ENCODE assay signal across 24 cellular contexts in the genomic region with DNA sequence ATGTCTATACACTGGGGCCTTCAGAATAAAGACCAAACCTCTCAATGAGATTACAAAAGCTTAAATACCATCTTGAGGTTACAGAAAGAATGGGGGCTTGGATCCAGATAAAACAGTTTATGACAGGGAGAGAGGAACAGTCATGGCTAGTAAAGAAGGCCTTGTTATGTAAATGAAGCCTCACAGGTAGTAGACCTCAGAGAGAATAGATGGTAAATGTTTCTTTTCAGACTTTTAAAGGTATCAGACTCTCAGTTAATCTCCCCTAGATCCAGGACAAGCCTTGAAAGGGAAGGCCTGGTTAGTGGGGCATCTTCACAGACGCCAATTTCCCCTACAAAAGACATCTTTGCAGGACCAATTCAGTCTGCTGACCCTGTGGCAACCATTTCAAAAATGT.
"Had no signal": no experiment of that assay in that cellular context is flagged by ENCODE, and none has a peak within 500 bp of the region (broad histone marks: within the 10 kb centered on the region; RNA-seq: fewer than 3 reads in every experiment).

No MANE protein-coding gene starts in this region.

- H3K4me3 Mint-ChIP-seq: effector memory CD8-positive, alpha-beta T cell; mesothelial cell of epicardium; naive B cell; nephron; type B pancreatic cell had no signal

- H3K36me3 ChIP-seq: left lung, prostate gland, right atrium auricular region, tibial artery had no signal

- H3K4me1 Mint-ChIP-seq: naive B cell, nephron had no signal

- H3K27ac ChIP-seq: left lung, prostate gland, right atrium auricular region, testis, tibial artery had no signal

- H3K36me3 Mint-ChIP-seq: mesothelial cell of epicardium, naive B cell, type B pancreatic cell had no signal

- H3K27ac Mint-ChIP-seq: effector memory CD8-positive, alpha-beta T cell; mesothelial cell of epicardium; naive B cell; nephron; type B pancreatic cell had no signal

- H3K4me1 ChIP-seq: left lung, prostate gland, right atrium auricular region, testis, tibial artery had no signal

- H3K27me3 ChIP-seq: left lung, right atrium auricular region, testis, tibial artery had no signal

- H3K9me3 Mint-ChIP-seq: effector memory CD8-positive, alpha-beta T cell; nephron; type B pancreatic cell had no signal

- H3K9me3 ChIP-seq: left lung, mucosa of descending colon, prostate gland, right atrium auricular region, testis, tibial artery had no signal

- H3K4me3 ChIP-seq: left lung, mucosa of descending colon, prostate gland, right atrium auricular region, smooth muscle cell, tibial artery had no signal

- H3K4me2 ChIP-seq: smooth muscle cell had no signal

- ATAC-seq: effector memory CD8-positive, alpha-beta T cell; left cardiac atrium; left lung; mucosa of descending colon; sciatic nerve; stimulated activated naive CD8-positive, alpha-beta T cell treated with anti-CD3 and anti-CD28 coated beads, Interleukin-15, Interleukin-2, amounts not matched to agents 100 U/mL and 50 U/mL, for 24 hours had no signal

- H3K27me3 Mint-ChIP-seq: effector memory CD8-positive, alpha-beta T cell; naive B cell; type B pancreatic cell had no signal

- DNase-seq: cortex of kidney; effector memory CD8-positive, alpha-beta T cell; hypothalamus; left cardiac atrium; left lung; mesenchymal stem cell; mucosa of descending colon; naive B cell; nucleus accumbens; stimulated activated CD4-positive, alpha-beta T cell treated with anti-CD3 and anti-CD28 coated beads, Interleukin-12 subunit alpha, Interleukin-12 subunit beta, amount 100 ng/mL, for 4 hours; stimulated activated CD4-positive, alpha-beta T cell treated with anti-CD3 and anti-CD28 coated beads, Interleukin-1b, Interleukin-23, amount 100 ng/mL, for 48 hours; stimulated activated CD4-positive, alpha-beta T cell treated with anti-CD3 and anti-CD28 coated beads, Interleukin-4, amount 100 ng/mL, for 1 hour; stimulated activated CD8-positive, alpha-beta memory T cell treated with anti-CD3 and anti-CD28 coated beads, Interleukin-4, amount 100 ng/mL, for 48 hours; stimulated activated naive CD8-positive, alpha-beta T cell treated with anti-CD3 and anti-CD28 coated beads, Interleukin-15, Interleukin-2, amounts not matched to agents 100 U/mL and 50 U/mL, for 24 hours; substantia nigra; testis; tibial artery had no signal
